14 cellular contexts compared by ENCODE assay signal in the genomic region with DNA sequence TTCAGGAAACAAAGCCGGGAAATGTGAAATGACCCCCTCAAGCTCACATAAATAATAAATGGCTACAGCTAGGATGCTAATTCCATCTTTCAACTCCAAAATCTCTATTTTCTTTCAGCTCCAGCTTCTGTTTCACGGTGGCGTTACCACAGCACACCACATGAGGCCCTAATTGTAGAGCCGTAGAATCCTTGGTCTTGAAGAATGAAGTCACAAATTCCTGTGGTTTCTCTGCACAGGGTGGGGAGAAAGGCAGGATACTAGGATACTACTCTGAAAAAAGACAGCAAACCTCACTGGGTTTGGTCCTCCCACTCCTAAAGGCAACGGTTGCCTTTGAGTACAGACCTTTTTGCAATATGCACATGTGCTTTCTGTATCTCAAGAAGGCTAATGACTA. TPM values are rescaled to one million over a fixed set of nuclear protein-coding genes. Genes with fewer than 3 reads are reported as not detected.
DNase-seq lines count a peak whose midpoint lies in the region; ATAC-seq and TF ChIP-seq lines count a peak whose summit lies in the region.
"Had no signal": no experiment of that assay in that cellular context is flagged by ENCODE, and none has a peak within 500 bp of the region (broad histone marks: within the 10 kb centered on the region; RNA-seq: fewer than 3 reads in every experiment).

No MANE protein-coding gene starts in this region.

- no peaks in the 10 kb centered on the region for H3K36me3 Mint-ChIP-seq in natural killer cell
- H3K36me3 Mint-ChIP-seq: CD4-positive, CD25-positive, alpha-beta regulatory T cell had no signal

- peaks cover 2 to 27% of the 10 kb centered on the region in 2 donors for H3K27me3 Mint-ChIP-seq in natural killer cell (ENCODE audit: low read depth in 2 of 2)

- no peak for TF ChIP-seq CTCF in natural killer cell (IDR thresholded peaks at IDR 0.05)

- H3K27ac ChIP-seq in caudate nucleus (ENCODE audit: low read depth, low read length): no peak overlapping the region
- H3K27ac ChIP-seq: spleen had no signal

- no peaks in the 10 kb centered on the region for H3K9me3 Mint-ChIP-seq in natural killer cell
- H3K9me3 Mint-ChIP-seq: activated T-helper 1 cell treated with anti-CD3 and anti-CD28 coated beads, Interleukin-12 subunit alpha, Interleukin-12 subunit beta, Interleukin-2, Interleukin-4 antibody, amounts not matched to agents 30 ng/mL and 10 ng/mL and 1 ng/mL, durations not matched to agents 14 hours and 24 hours and 36 hours; CD4-positive, CD25-positive, alpha-beta regulatory T cell; effector memory CD8-positive, alpha-beta T cell had no signal

- DNase-seq in ACHN: peak; percentile 88
- DNase-seq in HPDE6-E6E7 (ENCODE audit: extremely low spot score): peak; percentile 66
- peak; percentile 76 for DNase-seq in amniotic stem cell (lab: John Stamatoyannopoulos, UW)
- peak; percentile 95 for DNase-seq in iris pigment epithelial cell (ENCODE audit: low read depth)
- DNase-seq in natural killer cell: no peak
- no peak for DNase-seq in caudate nucleus (lab: John Stamatoyannopoulos, UW)
- DNase-seq: CD4-positive, CD25-positive, alpha-beta regulatory T cell; effector memory CD8-positive, alpha-beta T cell; NCI-H446; stimulated activated naive CD4-positive, alpha-beta T cell had no signal

- no peak for ATAC-seq in natural killer cell
- no peak for ATAC-seq in HG03175 (IDR thresholded peaks at IDR 0.05; ENCODE audit: unreplicated experiment)
- no peak for ATAC-seq in GM18498 (IDR thresholded peaks at IDR 0.05; ENCODE audit: unreplicated experiment)
- ATAC-seq: effector memory CD8-positive, alpha-beta T cell had no signal

- intact Hi-C loops in natural killer cell (cut with micrococcal nuclease): no loop called here

- no peak overlapping the region for H3K4me3 Mint-ChIP-seq in natural killer cell
- H3K4me3 Mint-ChIP-seq: activated T-helper 1 cell treated with anti-CD3 and anti-CD28 coated beads, Interleukin-12 subunit alpha, Interleukin-12 subunit beta, Interleukin-2, Interleukin-4 antibody, amounts not matched to agents 30 ng/mL and 10 ng/mL and 1 ng/mL, durations not matched to agents 14 hours and 24 hours and 36 hours; CD4-positive, CD25-positive, alpha-beta regulatory T cell; effector memory CD8-positive, alpha-beta T cell had no signal

- H3K4me1 Mint-ChIP-seq in natural killer cell: no peaks in the 10 kb centered on the region
- H3K4me1 Mint-ChIP-seq: CD4-positive, CD25-positive, alpha-beta regulatory T cell had no signal

- in situ Hi-C loops in ACHN (cut with HindIII; ENCODE audit: low pct_ligation_motif_present, low pct_unique_long_range_greater_than_20kb, low sequenced_read_pairs): no loop called here

- H3K27ac Mint-ChIP-seq in natural killer cell: no peak overlapping the region
- H3K27ac Mint-ChIP-seq: activated T-helper 1 cell treated with anti-CD3 and anti-CD28 coated beads, Interleukin-12 subunit alpha, Interleukin-12 subunit beta, Interleukin-2, Interleukin-4 antibody, amounts not matched to agents 30 ng/mL and 10 ng/mL and 1 ng/mL, durations not matched to agents 14 hours and 24 hours and 36 hours; CD4-positive, CD25-positive, alpha-beta regulatory T cell; effector memory CD8-positive, alpha-beta T cell had no signal

RNA-seq across cellular contexts. Expression of a gene that starts 13.9 kb away (rescaled TPM):
- total RNA-seq in natural killer cell: 10 to 100 TPM; 51.0 to 53.2 (median 52.5) TPM

RNA-seq across cellular contexts. Expression of a gene that starts 56.8 kb away (rescaled TPM):
- total RNA-seq in natural killer cell: not detected
- total RNA-seq: CD4-positive, CD25-positive, alpha-beta regulatory T cell had no signal

Comparison
In these comparisons a context has a peak if more than half of its experiments do, and no peak if none do; other contexts are left out.
1. DNase-seq: peak in ACHN (single experiment), HPDE6-E6E7 (single experiment), amniotic stem cell (single experiment) and iris pigment epithelial cell (single experiment); none in natural killer cell (single experiment) and caudate nucleus (0 of 61).